Comparison of ENCODE assay signal across 26 cellular contexts in the genomic region with DNA sequence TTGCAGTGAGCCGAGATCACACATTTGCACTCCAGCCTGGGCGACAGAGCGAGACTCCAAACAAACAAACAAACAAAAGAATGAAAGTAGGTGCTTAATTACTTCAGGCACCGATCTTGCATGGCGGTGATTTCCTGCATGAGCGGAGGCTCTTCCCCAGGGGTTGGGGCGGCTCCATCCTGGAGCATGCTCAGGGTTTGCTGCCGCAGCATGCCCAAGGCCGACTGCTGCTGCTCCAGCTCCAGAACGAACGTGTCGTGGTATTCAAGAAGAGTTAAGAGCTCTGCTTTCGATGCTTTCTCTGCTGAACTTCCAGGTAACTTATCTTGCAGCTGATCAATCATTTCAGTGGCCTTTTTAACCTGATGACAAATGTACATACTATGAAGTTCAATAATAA.
"Had no signal": no experiment of that assay in that cellular context is flagged by ENCODE, and none has a peak within 500 bp of the region (broad histone marks: within the 10 kb centered on the region; RNA-seq: fewer than 3 reads in every experiment).

No MANE protein-coding gene starts in this region.

- H3K4me1 ChIP-seq: gastroesophageal sphincter, left lung, prostate gland, testis, tibial artery had no signal

- H3K36me3 Mint-ChIP-seq: naive B cell; stimulated activated effector memory CD8-positive, alpha-beta T cell treated with anti-CD3 and anti-CD28 coated beads, Interleukin-12 subunit alpha, Interleukin-12 subunit beta, amount 100 ng/mL, for 72 hours had no signal

- ATAC-seq: gastroesophageal sphincter; heart left ventricle; left cardiac atrium; left lung; mucosa of descending colon; natural killer cell treated with Interleukin-12 subunit alpha and Interleukin-12 subunit beta and Interleukin-15 and Interleukin-18, amount 100 ng/mL, for 72 hours; sciatic nerve; stimulated activated effector memory CD8-positive, alpha-beta T cell treated with anti-CD3 and anti-CD28 coated beads, Interleukin-12 subunit alpha, Interleukin-12 subunit beta, amount 100 ng/mL, for 72 hours had no signal

- H3K9me3 Mint-ChIP-seq: mesothelial cell of epicardium; naive B cell; natural killer cell treated with Interleukin-12 subunit alpha and Interleukin-12 subunit beta and Interleukin-15 and Interleukin-18, amount 100 ng/mL, for 72 hours; stimulated activated effector memory CD8-positive, alpha-beta T cell treated with anti-CD3 and anti-CD28 coated beads, Interleukin-12 subunit alpha, Interleukin-12 subunit beta, amount 100 ng/mL, for 72 hours; type B pancreatic cell had no signal

- H3K27me3 Mint-ChIP-seq: natural killer cell treated with Interleukin-12 subunit alpha and Interleukin-12 subunit beta and Interleukin-15 and Interleukin-18, amount 100 ng/mL, for 72 hours; type B pancreatic cell had no signal

- H3K4me1 Mint-ChIP-seq: mesothelial cell of epicardium; naive B cell; neural crest cell; stimulated activated effector memory CD8-positive, alpha-beta T cell treated with anti-CD3 and anti-CD28 coated beads, Interleukin-12 subunit alpha, Interleukin-12 subunit beta, amount 100 ng/mL, for 72 hours had no signal

- H3K9me3 ChIP-seq: gastroesophageal sphincter, heart left ventricle, left lung, mucosa of descending colon, prostate gland, right atrium auricular region, testis, tibial artery had no signal

- H2AFZ ChIP-seq: hepatocyte had no signal

- H3K79me2 ChIP-seq: hepatocyte had no signal

- H3K27ac ChIP-seq: gastroesophageal sphincter, heart left ventricle, hepatocyte, left lung, prostate gland, right atrium auricular region, testis, tibial artery had no signal

- H3K36me3 ChIP-seq: prostate gland had no signal

- H3K4me3 Mint-ChIP-seq: mesothelial cell of epicardium; naive B cell; natural killer cell treated with Interleukin-12 subunit alpha and Interleukin-12 subunit beta and Interleukin-15 and Interleukin-18, amount 100 ng/mL, for 72 hours; neural crest cell; stimulated activated effector memory CD8-positive, alpha-beta T cell treated with anti-CD3 and anti-CD28 coated beads, Interleukin-12 subunit alpha, Interleukin-12 subunit beta, amount 100 ng/mL, for 72 hours; type B pancreatic cell had no signal

- H3K4me2 ChIP-seq: hepatocyte, smooth muscle cell had no signal

- DNase-seq: cortex of kidney; foreskin fibroblast; heart left ventricle; left cardiac atrium; left lung; mesenchymal stem cell; mucosa of descending colon; naive B cell; stimulated activated CD4-positive, alpha-beta T cell treated with anti-CD3 and anti-CD28 coated beads, Interleukin-12 subunit alpha, Interleukin-12 subunit beta, amount 100 ng/mL, for 4 hours; stimulated activated CD4-positive, alpha-beta T cell treated with anti-CD3 and anti-CD28 coated beads, Interleukin-1b, Interleukin-23, amount 100 ng/mL, for 48 hours; stimulated activated CD4-positive, alpha-beta T cell treated with anti-CD3 and anti-CD28 coated beads, Interleukin-4, amount 100 ng/mL, for 24 hours; stimulated activated naive CD4-positive, alpha-beta T cell treated with Interleukin-2 at 50 U/mL for 16 hours; substantia nigra; testis; tibial artery had no signal

- H3K27ac Mint-ChIP-seq: mesothelial cell of epicardium; naive B cell; stimulated activated effector memory CD8-positive, alpha-beta T cell treated with anti-CD3 and anti-CD28 coated beads, Interleukin-12 subunit alpha, Interleukin-12 subunit beta, amount 100 ng/mL, for 72 hours; type B pancreatic cell had no signal

- H3K27me3 ChIP-seq: gastroesophageal sphincter, heart left ventricle, hepatocyte, left lung, right atrium auricular region, testis, tibial artery had no signal

- H3K4me3 ChIP-seq: gastroesophageal sphincter, heart left ventricle, hepatocyte, left lung, mucosa of descending colon, prostate gland, right atrium auricular region, smooth muscle cell, testis, tibial artery had no signal
